In the genomic region with DNA sequence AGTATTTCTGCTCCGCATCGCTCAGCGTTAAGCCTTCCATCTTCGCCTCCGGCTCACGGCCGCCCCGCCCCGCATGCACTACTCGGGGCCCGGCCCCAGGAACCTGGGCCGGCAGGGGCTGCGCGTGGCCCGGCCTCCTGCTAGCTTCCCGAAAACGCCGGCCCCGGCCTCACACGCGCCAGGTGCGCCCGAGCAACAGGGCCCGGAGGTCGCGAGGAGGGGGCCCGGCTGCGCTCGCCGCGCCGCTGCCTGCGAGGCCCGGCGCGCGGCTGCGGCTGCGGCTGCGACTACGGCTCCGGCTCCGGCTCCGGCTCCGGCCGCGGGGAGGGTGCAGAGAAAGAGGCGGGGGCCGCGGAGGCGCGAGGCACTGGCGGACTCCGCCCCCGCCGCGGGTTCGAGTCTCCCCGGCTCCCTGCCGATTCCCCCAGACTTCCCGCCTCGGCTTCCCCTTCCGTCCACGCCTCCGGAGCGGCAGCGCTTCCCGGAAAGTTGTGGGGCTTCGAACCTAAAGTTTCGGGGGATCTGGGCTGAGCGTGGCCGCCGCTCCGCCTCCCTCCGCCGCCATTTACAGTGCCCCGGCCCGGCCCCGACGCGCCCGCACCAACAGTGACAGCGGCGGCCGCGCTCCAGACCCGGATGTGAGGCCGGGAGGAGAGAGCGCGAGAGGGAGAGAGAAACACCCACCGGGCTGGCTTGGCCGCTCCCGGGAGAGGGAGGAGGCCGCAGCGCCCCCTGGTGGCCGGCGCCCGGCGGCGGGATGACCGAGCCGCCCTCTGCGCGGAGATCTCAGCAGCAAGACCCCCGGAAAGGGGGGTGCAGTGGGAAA, we compare ENCODE assay signal across 1 cellular context.
TF ChIP-seq lines count a peak whose summit lies in the region.

Gene REPS1 (minus strand): TSS at position 611 of the 826 bp plus-strand sequence. CDS start 571 bp downstream, at position 40.

TF ChIP-seq in WTC11, 78 proteins besides CTCF, POLR2A, EP300 and RAD21 (continued from another document and continues in another):
- TF ChIP-seq, protein P1, sequence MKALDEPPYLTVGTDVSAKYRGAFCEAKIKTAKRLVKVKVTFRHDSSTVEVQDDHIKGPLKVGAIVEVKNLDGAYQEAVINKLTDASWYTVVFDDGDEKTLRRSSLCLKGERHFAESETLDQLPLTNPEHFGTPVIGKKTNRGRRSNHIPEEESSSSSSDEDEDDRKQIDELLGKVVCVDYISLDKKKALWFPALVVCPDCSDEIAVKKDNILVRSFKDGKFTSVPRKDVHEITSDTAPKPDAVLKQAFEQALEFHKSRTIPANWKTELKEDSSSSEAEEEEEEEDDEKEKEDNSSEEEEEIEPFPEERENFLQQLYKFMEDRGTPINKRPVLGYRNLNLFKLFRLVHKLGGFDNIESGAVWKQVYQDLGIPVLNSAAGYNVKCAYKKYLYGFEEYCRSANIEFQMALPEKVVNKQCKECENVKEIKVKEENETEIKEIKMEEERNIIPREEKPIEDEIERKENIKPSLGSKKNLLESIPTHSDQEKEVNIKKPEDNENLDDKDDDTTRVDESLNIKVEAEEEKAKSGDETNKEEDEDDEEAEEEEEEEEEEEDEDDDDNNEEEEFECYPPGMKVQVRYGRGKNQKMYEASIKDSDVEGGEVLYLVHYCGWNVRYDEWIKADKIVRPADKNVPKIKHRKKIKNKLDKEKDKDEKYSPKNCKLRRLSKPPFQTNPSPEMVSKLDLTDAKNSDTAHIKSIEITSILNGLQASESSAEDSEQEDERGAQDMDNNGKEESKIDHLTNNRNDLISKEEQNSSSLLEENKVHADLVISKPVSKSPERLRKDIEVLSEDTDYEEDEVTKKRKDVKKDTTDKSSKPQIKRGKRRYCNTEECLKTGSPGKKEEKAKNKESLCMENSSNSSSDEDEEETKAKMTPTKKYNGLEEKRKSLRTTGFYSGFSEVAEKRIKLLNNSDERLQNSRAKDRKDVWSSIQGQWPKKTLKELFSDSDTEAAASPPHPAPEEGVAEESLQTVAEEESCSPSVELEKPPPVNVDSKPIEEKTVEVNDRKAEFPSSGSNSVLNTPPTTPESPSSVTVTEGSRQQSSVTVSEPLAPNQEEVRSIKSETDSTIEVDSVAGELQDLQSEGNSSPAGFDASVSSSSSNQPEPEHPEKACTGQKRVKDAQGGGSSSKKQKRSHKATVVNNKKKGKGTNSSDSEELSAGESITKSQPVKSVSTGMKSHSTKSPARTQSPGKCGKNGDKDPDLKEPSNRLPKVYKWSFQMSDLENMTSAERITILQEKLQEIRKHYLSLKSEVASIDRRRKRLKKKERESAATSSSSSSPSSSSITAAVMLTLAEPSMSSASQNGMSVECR (CRISPR knock-in tag; IDR thresholded peaks at IDR 0.05; ENCODE audit: borderline replicate concordance) = peak; percentile 72; the same call in 1 of the 2 replicates
- TF ChIP-seq ZNF281 (CRISPR knock-in tag; IDR thresholded peaks at IDR 0.05) = no peak
- TF ChIP-seq ELF4 (CRISPR knock-in tag; IDR thresholded peaks at IDR 0.05; ENCODE audit: low read depth) = no peak
- no peak for TF ChIP-seq GRHL2 (CRISPR knock-in tag; IDR thresholded peaks at IDR 0.05; ENCODE audit: insufficient replicate concordance, severe bottlenecking)
- TF ChIP-seq, protein P2, sequence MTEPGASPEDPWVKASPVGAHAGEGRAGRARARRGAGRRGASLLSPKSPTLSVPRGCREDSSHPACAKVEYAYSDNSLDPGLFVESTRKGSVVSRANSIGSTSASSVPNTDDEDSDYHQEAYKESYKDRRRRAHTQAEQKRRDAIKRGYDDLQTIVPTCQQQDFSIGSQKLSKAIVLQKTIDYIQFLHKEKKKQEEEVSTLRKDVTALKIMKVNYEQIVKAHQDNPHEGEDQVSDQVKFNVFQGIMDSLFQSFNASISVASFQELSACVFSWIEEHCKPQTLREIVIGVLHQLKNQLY (CRISPR knock-in tag; IDR thresholded peaks at IDR 0.05) = no peak
- no peak for TF ChIP-seq NR3C1 (CRISPR knock-in tag; conservative IDR thresholded peaks at IDR 0.05; ENCODE audit: low read depth)
- no peak for TF ChIP-seq ZNF671 (CRISPR knock-in tag; IDR thresholded peaks at IDR 0.05)
- peak; percentile 83 for TF ChIP-seq FOXP1 (CRISPR knock-in tag; IDR thresholded peaks at IDR 0.05; ENCODE audit: borderline replicate concordance)
- no peak for TF ChIP-seq NFATC4 (CRISPR knock-in tag; IDR thresholded peaks at IDR 0.05)
- no peak for TF ChIP-seq EMX1 (CRISPR knock-in tag; IDR thresholded peaks at IDR 0.05)
- TF ChIP-seq ESRRA (CRISPR knock-in tag; IDR thresholded peaks at IDR 0.05; ENCODE audit: borderline replicate concordance) = no peak
- TF ChIP-seq NR2C2 (CRISPR knock-in tag; IDR thresholded peaks at IDR 0.05) = 0 out of 2 replicates have a peak, but pooled peaks have one; percentile 6
- TF ChIP-seq SMAD4 (CRISPR knock-in tag; IDR thresholded peaks at IDR 0.05) = no peak
- peak; percentile 76 for TF ChIP-seq TP53 (CRISPR knock-in tag; IDR thresholded peaks at IDR 0.05)
- TF ChIP-seq CBFB (CRISPR knock-in tag; IDR thresholded peaks at IDR 0.05; ENCODE audit: low read depth) = peak; percentile 83; the same call in 1 of the 2 replicates
- TF ChIP-seq OVOL2 (CRISPR knock-in tag; IDR thresholded peaks at IDR 0.05; ENCODE audit: borderline replicate concordance) = no peak
- TF ChIP-seq MYBL2 (CRISPR knock-in tag; IDR thresholded peaks at IDR 0.05) = peak; percentile 78
- TF ChIP-seq NFE2L1 (CRISPR knock-in tag; IDR thresholded peaks at IDR 0.05) = no peak; the same call in 1 of the 2 replicates
- TF ChIP-seq ZNF532 (CRISPR knock-in tag; IDR thresholded peaks at IDR 0.05; ENCODE audit: borderline replicate concordance) = no peak
- no peak for TF ChIP-seq JAZF1 (CRISPR knock-in tag; IDR thresholded peaks at IDR 0.05)
- peak; percentile 45 for TF ChIP-seq CREM (CRISPR knock-in tag; IDR thresholded peaks at IDR 0.05)
- TF ChIP-seq, protein P3, sequence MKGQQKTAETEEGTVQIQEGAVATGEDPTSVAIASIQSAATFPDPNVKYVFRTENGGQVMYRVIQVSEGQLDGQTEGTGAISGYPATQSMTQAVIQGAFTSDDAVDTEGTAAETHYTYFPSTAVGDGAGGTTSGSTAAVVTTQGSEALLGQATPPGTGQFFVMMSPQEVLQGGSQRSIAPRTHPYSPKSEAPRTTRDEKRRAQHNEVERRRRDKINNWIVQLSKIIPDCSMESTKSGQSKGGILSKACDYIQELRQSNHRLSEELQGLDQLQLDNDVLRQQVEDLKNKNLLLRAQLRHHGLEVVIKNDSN (CRISPR knock-in tag; IDR thresholded peaks at IDR 0.05) = no peak
- TF ChIP-seq PRDM15 (CRISPR knock-in tag; IDR thresholded peaks at IDR 0.05) = no peak
- no peak for TF ChIP-seq KAT7 (CRISPR knock-in tag; IDR thresholded peaks at IDR 0.05; ENCODE audit: borderline replicate concordance)
- 0 out of 2 replicates have a peak, but pooled peaks have one; percentile 13 for TF ChIP-seq TCF7 (CRISPR knock-in tag; IDR thresholded peaks at IDR 0.05; ENCODE audit: low read depth)
- TF ChIP-seq, protein P4, sequence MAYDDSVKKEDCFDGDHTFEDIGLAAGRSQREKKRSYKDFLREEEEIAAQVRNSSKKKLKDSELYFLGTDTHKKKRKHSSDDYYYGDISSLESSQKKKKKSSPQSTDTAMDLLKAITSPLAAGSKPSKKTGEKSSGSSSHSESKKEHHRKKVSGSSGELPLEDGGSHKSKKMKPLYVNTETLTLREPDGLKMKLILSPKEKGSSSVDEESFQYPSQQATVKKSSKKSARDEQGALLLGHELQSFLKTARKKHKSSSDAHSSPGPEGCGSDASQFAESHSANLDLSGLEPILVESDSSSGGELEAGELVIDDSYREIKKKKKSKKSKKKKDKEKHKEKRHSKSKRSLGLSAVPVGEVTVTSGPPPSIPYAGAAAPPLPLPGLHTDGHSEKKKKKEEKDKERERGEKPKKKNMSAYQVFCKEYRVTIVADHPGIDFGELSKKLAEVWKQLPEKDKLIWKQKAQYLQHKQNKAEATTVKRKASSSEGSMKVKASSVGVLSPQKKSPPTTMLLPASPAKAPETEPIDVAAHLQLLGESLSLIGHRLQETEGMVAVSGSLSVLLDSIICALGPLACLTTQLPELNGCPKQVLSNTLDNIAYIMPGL (CRISPR knock-in tag; IDR thresholded peaks at IDR 0.05) = peak; percentile 98
- no peak for TF ChIP-seq MXD4 (CRISPR knock-in tag; IDR thresholded peaks at IDR 0.05; ENCODE audit: borderline replicate concordance)
- TF ChIP-seq FOXJ3 (CRISPR knock-in tag; IDR thresholded peaks at IDR 0.05; ENCODE audit: borderline replicate concordance) = no peak
- TF ChIP-seq TEAD1 (CRISPR knock-in tag; IDR thresholded peaks at IDR 0.05) = no peak; the same call in 1 of the 2 replicates
- no peak for TF ChIP-seq RORB (CRISPR knock-in tag; IDR thresholded peaks at IDR 0.05)
- TF ChIP-seq IRF1 (CRISPR knock-in tag; IDR thresholded peaks at IDR 0.05) = peak; percentile 42; the same call in 1 of the 2 replicates
- no peak for TF ChIP-seq RELA (CRISPR knock-in tag; IDR thresholded peaks at IDR 0.05; ENCODE audit: borderline replicate concordance)
- TF ChIP-seq SOX15 (CRISPR knock-in tag; IDR thresholded peaks at IDR 0.05) = no peak
